In the genomic region with DNA sequence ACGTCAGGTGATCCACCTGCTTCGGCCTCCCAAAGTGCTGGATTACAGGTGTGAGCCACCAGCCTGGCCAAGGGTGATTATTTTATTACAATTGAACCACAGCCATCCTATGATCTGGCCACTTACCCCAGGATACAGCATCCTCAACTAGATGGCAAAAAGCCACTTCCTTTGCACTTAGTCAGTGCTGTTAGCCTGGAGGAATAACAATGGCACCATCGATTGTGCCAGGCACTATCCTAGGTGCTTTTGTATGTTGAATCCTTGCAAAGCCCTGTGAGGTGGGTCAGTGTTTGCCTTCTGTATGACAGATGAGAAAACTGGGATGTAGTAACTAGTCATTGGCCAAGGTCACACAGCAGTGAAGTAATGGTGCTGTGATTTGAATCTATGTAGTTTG, we compare ENCODE assay signal across 2 cellular contexts.
TF ChIP-seq lines count a peak whose summit lies in the region.

No MANE protein-coding gene starts in this region.

TF ChIP-seq in liver, 16 proteins besides CTCF, POLR2A, EP300 and RAD21 (continued from another document):
- TF ChIP-seq REST (IDR thresholded peaks at IDR 0.05), result no peak
- no peak for TF ChIP-seq ZBTB33 (IDR thresholded peaks at IDR 0.05)
- TF ChIP-seq SP1 (IDR thresholded peaks at IDR 0.05), result no peak

TF ChIP-seq in WTC11, 78 proteins besides CTCF, POLR2A, EP300 and RAD21 (continued from another document):
- TF ChIP-seq, protein P1, sequence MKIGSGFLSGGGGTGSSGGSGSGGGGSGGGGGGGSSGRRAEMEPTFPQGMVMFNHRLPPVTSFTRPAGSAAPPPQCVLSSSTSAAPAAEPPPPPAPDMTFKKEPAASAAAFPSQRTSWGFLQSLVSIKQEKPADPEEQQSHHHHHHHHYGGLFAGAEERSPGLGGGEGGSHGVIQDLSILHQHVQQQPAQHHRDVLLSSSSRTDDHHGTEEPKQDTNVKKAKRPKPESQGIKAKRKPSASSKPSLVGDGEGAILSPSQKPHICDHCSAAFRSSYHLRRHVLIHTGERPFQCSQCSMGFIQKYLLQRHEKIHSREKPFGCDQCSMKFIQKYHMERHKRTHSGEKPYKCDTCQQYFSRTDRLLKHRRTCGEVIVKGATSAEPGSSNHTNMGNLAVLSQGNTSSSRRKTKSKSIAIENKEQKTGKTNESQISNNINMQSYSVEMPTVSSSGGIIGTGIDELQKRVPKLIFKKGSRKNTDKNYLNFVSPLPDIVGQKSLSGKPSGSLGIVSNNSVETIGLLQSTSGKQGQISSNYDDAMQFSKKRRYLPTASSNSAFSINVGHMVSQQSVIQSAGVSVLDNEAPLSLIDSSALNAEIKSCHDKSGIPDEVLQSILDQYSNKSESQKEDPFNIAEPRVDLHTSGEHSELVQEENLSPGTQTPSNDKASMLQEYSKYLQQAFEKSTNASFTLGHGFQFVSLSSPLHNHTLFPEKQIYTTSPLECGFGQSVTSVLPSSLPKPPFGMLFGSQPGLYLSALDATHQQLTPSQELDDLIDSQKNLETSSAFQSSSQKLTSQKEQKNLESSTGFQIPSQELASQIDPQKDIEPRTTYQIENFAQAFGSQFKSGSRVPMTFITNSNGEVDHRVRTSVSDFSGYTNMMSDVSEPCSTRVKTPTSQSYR (CRISPR knock-in tag; IDR thresholded peaks at IDR 0.05), result no peak
